ENCODE assay signal across 8 cellular contexts in the genomic region with DNA sequence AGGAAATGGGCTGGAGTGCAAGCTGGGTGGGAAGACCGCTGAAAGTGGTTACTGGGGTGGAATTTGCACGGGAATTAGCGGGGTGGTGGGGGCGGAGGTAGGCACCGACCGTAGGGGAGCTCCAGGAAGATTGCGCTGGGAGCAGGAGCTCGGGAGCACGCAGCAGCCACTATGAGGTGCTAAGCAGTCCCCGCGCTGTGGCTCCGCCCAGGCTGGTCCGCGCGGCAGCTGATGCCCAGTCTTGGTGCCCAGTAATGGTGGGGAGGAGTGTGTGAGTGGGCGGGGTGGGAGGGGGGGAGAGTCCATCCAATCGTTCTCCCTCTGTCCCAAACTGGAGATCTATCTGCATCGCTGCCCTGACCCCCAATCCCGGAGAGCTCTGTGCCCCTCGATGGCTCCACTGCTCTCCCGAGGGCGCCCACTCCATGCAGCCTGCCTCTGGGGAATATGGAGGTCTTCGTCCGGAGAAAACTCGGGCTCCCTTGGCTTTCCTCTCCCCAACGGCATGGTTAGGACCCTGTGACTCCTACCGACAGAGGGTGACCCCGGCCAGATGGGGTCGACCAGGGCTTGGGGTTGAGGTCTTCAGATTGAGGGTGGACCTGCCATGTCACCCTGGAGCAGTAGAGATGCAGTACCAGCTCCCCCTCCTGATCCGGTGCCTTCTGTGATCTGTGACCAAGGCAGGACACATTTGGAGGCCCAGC. TPM values are rescaled to one million over a fixed set of nuclear protein-coding genes. Genes with fewer than 3 reads are reported as not detected.
DNase-seq lines count a peak whose midpoint lies in the region; ATAC-seq, FAIRE-seq and TF ChIP-seq lines count a peak whose summit lies in the region.
"Had no signal": no experiment of that assay in that cellular context is flagged by ENCODE, and none has a peak within 500 bp of the region (broad histone marks: within the 10 kb centered on the region; RNA-seq: fewer than 3 reads in every experiment).

No MANE protein-coding gene starts in this region.

- H3K79me2 ChIP-seq in KMS-11 (ENCODE audit: insufficient read depth, low read depth), result no peaks in the 10 kb centered on the region
- no peaks in the 10 kb centered on the region for H3K79me2 ChIP-seq in HepG2 (ENCODE audit: insufficient read depth, low read length)

- H3K9me3 ChIP-seq in body of pancreas, result no peaks in the 10 kb centered on the region
- no peaks in the 10 kb centered on the region for H3K9me3 ChIP-seq in HepG2 (ENCODE audit: low read length)
- no peaks in the 10 kb centered on the region for H3K9me3 ChIP-seq in stomach

- H2AFZ ChIP-seq in KMS-11 (ENCODE audit: low read depth), result no peak overlapping the region; the same call in 1 of the 2 replicates
- no peak overlapping the region for H2AFZ ChIP-seq in HepG2 (ENCODE audit: low read length)

- no TSS peak for BruUV-seq in HepG2 (replicated peaks; lab: Mats Ljungman, UMichigan)

- in situ Hi-C loops in HepG2 (cut with HindIII; ENCODE audit: extremely low pct_ligation_motif_present, low pct_unique_long_range_greater_than_20kb), result loop anchor here (5.0 kb wide), 1 partner anchor 65 kb away; no protein-coding TSS in a partner anchor

- H3K4me1 ChIP-seq in KMS-11 (ENCODE audit: low read depth, poor library complexity, severe bottlenecking), result peaks cover 27% of the 10 kb centered on the region
- peaks cover 14% of the 10 kb centered on the region for H3K4me1 ChIP-seq in body of pancreas
- peaks cover 19% of the 10 kb centered on the region for H3K4me1 ChIP-seq in HepG2 (ENCODE audit: insufficient read depth, low read length)
- H3K4me1 ChIP-seq in stomach, result peaks cover 14 to 38% (median 20%) of the 10 kb centered on the region in 4 donors

- H3K27ac ChIP-seq in KMS-11 (peak overlapping the region; percentile 61), body of pancreas (peak overlapping the region in 3 of 4 donors; percentile 42 to 57 (median 52)), HepG2 (ENCODE audit: extremely low read length, insufficient read depth, low read length) (no peak overlapping the region), stomach (peak overlapping the region; percentile 2 to 85 (median 78))

- H3K27me3 ChIP-seq in KMS-11 (ENCODE audit: insufficient read depth, low read depth) (no peaks in the 10 kb centered on the region), body of pancreas (no peaks in the 10 kb centered on the region), HepG2 (ENCODE audit: control insufficient read depth in 1 of 2, insufficient read depth in 2 of 2, low read length in 2 of 2) (no peaks in the 10 kb centered on the region), stomach (no peaks in the 10 kb centered on the region)

- ATAC-seq in body of pancreas (peak; percentile 39), HepG2 (no peak), HG02678 (IDR thresholded peaks at IDR 0.05; ENCODE audit: unreplicated experiment) (no peak)

- POLR2A ChIA-PET in HepG2 (lab: Yijun Ruan, JAX), result interaction anchor here (1.1 to 29.5 kb wide), 9 partner anchors 9 to 398 kb away, joined by 3 to 1422 read pairs (median 10); partner anchors contain the start of genes PIGT, SDC4 and SYS1

- intact Hi-C loops in body of pancreas (cut with DNase I) (no loop called here), HepG2 (cut with micrococcal nuclease; ENCODE audit: unreplicated experiment) (no loop called here), stomach (cut with DNase I; ENCODE audit: low total_unique reads) (no loop called here)

- H3K4me2 ChIP-seq in KMS-11 (peak overlapping the region; percentile 41), HepG2 (ENCODE audit: low read depth, low read length) (no peak overlapping the region)

- TF ChIP-seq EP300 in HepG2 (IDR thresholded peaks at IDR 0.05; ENCODE audit: low read depth in 2 of 2, low read length in 2 of 2) (no peak), HepG2 (CRISPR knock-in tag; IDR thresholded peaks at IDR 0.05; ENCODE audit: borderline replicate concordance) (no peak), stomach (IDR thresholded peaks at IDR 0.05) (no peak)

- no peaks in the 10 kb centered on the region for H3K36me3 ChIP-seq in KMS-11 (ENCODE audit: insufficient read depth)
- H3K36me3 ChIP-seq in body of pancreas (replicated peaks in 1 of 2; ENCODE audit: insufficient read depth in 1 of 2, low read depth in 2 of 2), result no peaks in the 10 kb centered on the region
- peaks cover 5 to 8% of the 10 kb centered on the region in 2 experiments for H3K36me3 ChIP-seq in HepG2 (replicated peaks in 1 of 2; ENCODE audit: control insufficient read depth in 1 of 2, insufficient read depth in 2 of 2, low read length in 2 of 2)
- peaks cover 3 to 28% (median 18%) of the 10 kb centered on the region in 4 donors for H3K36me3 ChIP-seq in stomach

- no peak for TF ChIP-seq CTCF in KMS-11 (conservative IDR thresholded peaks at IDR 0.05; ENCODE audit: low read depth, low read length)
- TF ChIP-seq CTCF in body of pancreas (IDR thresholded peaks at IDR 0.05), result no peak
- no peak for TF ChIP-seq CTCF in HepG2 (CRISPR knock-in tag; IDR thresholded peaks at IDR 0.05)
- no peak for TF ChIP-seq CTCF in stomach (IDR thresholded peaks at IDR 0.05)

- peak overlapping the region; percentile 58; the same call in 1 of the 2 replicates for H3K9ac ChIP-seq in KMS-11
- H3K9ac ChIP-seq in HepG2 (ENCODE audit: insufficient read depth, low read depth, low read length), result no peak overlapping the region

- TF ChIP-seq POLR2A in body of pancreas (IDR thresholded peaks at IDR 0.05) (no peak), HepG2 (IDR thresholded peaks at IDR 0.05; ENCODE audit: insufficient read depth in 1 of 2, low read depth in 2 of 2, low read length in 2 of 2) (no peak), stomach (IDR thresholded peaks at IDR 0.05) (no peak)

- 45 to 53% methylated on average over 16 to 27 of the region's 30 CpGs for WGBS in body of pancreas, 2 donors
- 94% methylated on average over 29 of the region's 30 CpGs for WGBS in HepG2 (ENCODE audit: low lambda C conversion rate)
- WGBS in stomach, 5 donors, result 33 to 49% (median 41%) methylated on average over 26 to 30 of the region's 30 CpGs

- H4K20me1 ChIP-seq in KMS-11 (ENCODE audit: insufficient read depth), result no peaks in the 10 kb centered on the region
- H4K20me1 ChIP-seq in HepG2 (ENCODE audit: insufficient read depth, low read length), result no peaks in the 10 kb centered on the region

- CTCF ChIA-PET in HepG2 (lab: Yijun Ruan, JAX; ENCODE audit: low intra/inter-chr PET ratio, low total read pairs), result interaction anchor here (1.2 to 1.9 kb wide), 2 partner anchors 53 to 64 kb away, joined by 6 to 32 read pairs; no protein-coding TSS in a partner anchor

- DNase-seq in body of pancreas, result peak in 2 of 4 donors; percentile 44 to 49
- DNase-seq in HepG2 (ENCODE audit: low spot score), result no peak
- DNase-seq in stomach, result no peak
- DNase-seq in central memory CD4-positive, alpha-beta T cell, result no peak
- no peak for DNase-seq in activated CD4-positive, alpha-beta T cell treated with anti-CD3 and anti-CD28 coated beads, Interleukin-2, amount 50 U/mL, for 4 hours

- FAIRE-seq in HepG2 (lab: Jason Lieb, UNC), result no peak
- FAIRE-seq: islet of Langerhans had no signal

- H3K4me3 ChIP-seq in KMS-11 (IDR thresholded peaks at IDR 0.05; ENCODE audit: insufficient read depth, low read depth, low read length), result no peak overlapping the region
- no peak overlapping the region for H3K4me3 ChIP-seq in body of pancreas
- H3K4me3 ChIP-seq in HepG2 (replicated peaks in 1 of 3; ENCODE audit: insufficient read depth in 1 of 3, low read depth in 2 of 3, low read length in 3 of 3), result no peak overlapping the region
- peak overlapping the region; percentile 45 to 52 (median 50) for H3K4me3 ChIP-seq in stomach

- no peak for TF ChIP-seq RAD21 in HepG2 (CRISPR knock-in tag; IDR thresholded peaks at IDR 0.05)

RNA-seq across cellular contexts. Expression of gene TP53TG5, which starts 5.3 kb away (rescaled TPM):
- not detected for total RNA-seq in body of pancreas
- not detected in 2 replicates for total RNA-seq in HepG2 (2016; rRNA removed; fragmentation: Illumina TruSeq; extraction: Trizol)
- total RNA-seq in HepG2 (2016; cell fraction: cytosol; rRNA removed; fragmentation: Illumina TruSeq; extraction: Trizol; ENCODE audit: low read depth), result not detected in 2 replicates
- total RNA-seq in HepG2 (2016; cell fraction: insoluble cytoplasmic fraction; rRNA removed; fragmentation: Illumina TruSeq; extraction: Trizol), result not detected in 2 replicates
- not detected in 2 replicates for total RNA-seq in HepG2 (2016; cell fraction: membrane; rRNA removed; fragmentation: Illumina TruSeq; extraction: Trizol)
- not detected in 2 replicates for total RNA-seq in HepG2 (2016; cell fraction: nucleus; rRNA removed; fragmentation: Illumina TruSeq; extraction: Trizol)
- 0.11 TPM in 1 of 2 replicates, not detected in the other for polyA plus RNA-seq in HepG2 (2011; rRNA removed)
- polyA plus RNA-seq in HepG2 (2011; cell fraction: cytosol; rRNA removed), result not detected in 2 replicates
- polyA plus RNA-seq in HepG2 (2011; cell fraction: nucleus; rRNA removed), result not detected in 2 replicates
- 0.32 and 0.45 TPM in 2 replicates for polyA plus RNA-seq in HepG2 (2012)
- not detected in 2 replicates for polyA plus RNA-seq in HepG2 (2016; cell fraction: cytosol; fragmentation: Illumina TruSeq; extraction: Trizol; ENCODE audit: low read depth)
- not detected in 2 replicates for polyA plus RNA-seq in HepG2 (2016; cell fraction: insoluble cytoplasmic fraction; fragmentation: Illumina TruSeq; extraction: Trizol; ENCODE audit: low read depth)
- not detected in 2 replicates for polyA plus RNA-seq in HepG2 (2016; cell fraction: membrane; fragmentation: Illumina TruSeq; extraction: Trizol; ENCODE audit: low read depth)
- not detected in 2 replicates for polyA plus RNA-seq in HepG2 (2016; cell fraction: nucleus; fragmentation: Illumina TruSeq; extraction: Trizol; ENCODE audit: insufficient read depth, low read depth)
- not detected in 2 replicates for polyA minus RNA-seq in HepG2 (2011; rRNA and poly(A)+ RNA removed; ENCODE audit: low replicate concordance)
- not detected in 2 replicates for polyA minus RNA-seq in HepG2 (2011; cell fraction: cytosol; rRNA and poly(A)+ RNA removed)
- not detected in 2 replicates for polyA minus RNA-seq in HepG2 (2011; cell fraction: nucleus; rRNA and poly(A)+ RNA removed)
- total RNA-seq in stomach, result not detected
- polyA plus RNA-seq in stomach, result under 1 TPM in 2 of 3 donors, not detected in 1; 0.12 to 0.33 TPM

RNA-seq across cellular contexts. Expression of gene SYS1, which starts 9.8 kb away (rescaled TPM):
- 10 to 100 TPM; 14.2 to 15.3 TPM for total RNA-seq in body of pancreas
- 22.0 and 38.3 TPM in 2 replicates for total RNA-seq in HepG2 (2016; rRNA removed; fragmentation: Illumina TruSeq; extraction: Trizol)
- total RNA-seq in HepG2 (2016; cell fraction: cytosol; rRNA removed; fragmentation: Illumina TruSeq; extraction: Trizol; ENCODE audit: low read depth), result 17.7 and 19.7 TPM in 2 replicates
- total RNA-seq in HepG2 (2016; cell fraction: insoluble cytoplasmic fraction; rRNA removed; fragmentation: Illumina TruSeq; extraction: Trizol), result 22.2 and 38.4 TPM in 2 replicates
- 35.6 and 38.6 TPM in 2 replicates for total RNA-seq in HepG2 (2016; cell fraction: membrane; rRNA removed; fragmentation: Illumina TruSeq; extraction: Trizol)
- total RNA-seq in HepG2 (2016; cell fraction: nucleus; rRNA removed; fragmentation: Illumina TruSeq; extraction: Trizol), result 39.9 and 40.9 TPM in 2 replicates
- 65.6 and 75.9 TPM in 2 replicates for polyA plus RNA-seq in HepG2 (2011; rRNA removed)
- polyA plus RNA-seq in HepG2 (2011; cell fraction: cytosol; rRNA removed), result 66.7 and 88.3 TPM in 2 replicates
- 46.0 and 49.6 TPM in 2 replicates for polyA plus RNA-seq in HepG2 (2011; cell fraction: nucleus; rRNA removed)
- 22.5 and 24.8 TPM in 2 replicates for polyA plus RNA-seq in HepG2 (2012)
- polyA plus RNA-seq in HepG2 (2016; cell fraction: cytosol; fragmentation: Illumina TruSeq; extraction: Trizol; ENCODE audit: low read depth), result 16.5 and 19.7 TPM in 2 replicates
- 24.3 and 27.0 TPM in 2 replicates for polyA plus RNA-seq in HepG2 (2016; cell fraction: insoluble cytoplasmic fraction; fragmentation: Illumina TruSeq; extraction: Trizol; ENCODE audit: low read depth)
- 29.1 and 31.7 TPM in 2 replicates for polyA plus RNA-seq in HepG2 (2016; cell fraction: membrane; fragmentation: Illumina TruSeq; extraction: Trizol; ENCODE audit: low read depth)
- polyA plus RNA-seq in HepG2 (2016; cell fraction: nucleus; fragmentation: Illumina TruSeq; extraction: Trizol; ENCODE audit: insufficient read depth, low read depth), result 41.1 and 42.9 TPM in 2 replicates
- polyA minus RNA-seq in HepG2 (2011; rRNA and poly(A)+ RNA removed; ENCODE audit: low replicate concordance), result 127 and 240 TPM in 2 replicates
- polyA minus RNA-seq in HepG2 (2011; cell fraction: cytosol; rRNA and poly(A)+ RNA removed), result 35.0 and 40.9 TPM in 2 replicates
- polyA minus RNA-seq in HepG2 (2011; cell fraction: nucleus; rRNA and poly(A)+ RNA removed), result 56.0 and 62.5 TPM in 2 replicates
- 100 to 1,000 TPM in 1 of 5 donors, 10 to 100 TPM in 4; 16.0 to 119 (median 25.1) TPM for total RNA-seq in stomach
- polyA plus RNA-seq in stomach, result 10 to 100 TPM; 11.2 to 19.7 (median 18.8) TPM

RNA-seq across cellular contexts. Expression of gene SDC4, which starts 24.6 kb away (rescaled TPM):
- 10 to 100 TPM; 62.0 to 97.6 TPM for total RNA-seq in body of pancreas
- total RNA-seq in HepG2 (2016; rRNA removed; fragmentation: Illumina TruSeq; extraction: Trizol), result 36.0 and 65.1 TPM in 2 replicates
- total RNA-seq in HepG2 (2016; cell fraction: cytosol; rRNA removed; fragmentation: Illumina TruSeq; extraction: Trizol; ENCODE audit: low read depth), result 6.2 and 6.3 TPM in 2 replicates
- 34.4 and 64.3 TPM in 2 replicates for total RNA-seq in HepG2 (2016; cell fraction: insoluble cytoplasmic fraction; rRNA removed; fragmentation: Illumina TruSeq; extraction: Trizol)
- total RNA-seq in HepG2 (2016; cell fraction: membrane; rRNA removed; fragmentation: Illumina TruSeq; extraction: Trizol), result 21.2 and 23.6 TPM in 2 replicates
- 61.5 and 66.3 TPM in 2 replicates for total RNA-seq in HepG2 (2016; cell fraction: nucleus; rRNA removed; fragmentation: Illumina TruSeq; extraction: Trizol)
- 49.0 and 67.2 TPM in 2 replicates for polyA plus RNA-seq in HepG2 (2011; rRNA removed)
- polyA plus RNA-seq in HepG2 (2011; cell fraction: cytosol; rRNA removed), result 51.5 and 81.1 TPM in 2 replicates
- 16.0 and 26.7 TPM in 2 replicates for polyA plus RNA-seq in HepG2 (2011; cell fraction: nucleus; rRNA removed)
- polyA plus RNA-seq in HepG2 (2012), result 44.1 and 51.7 TPM in 2 replicates
- 5.0 TPM in 2 replicates for polyA plus RNA-seq in HepG2 (2016; cell fraction: cytosol; fragmentation: Illumina TruSeq; extraction: Trizol; ENCODE audit: low read depth)
- 33.1 and 34.5 TPM in 2 replicates for polyA plus RNA-seq in HepG2 (2016; cell fraction: insoluble cytoplasmic fraction; fragmentation: Illumina TruSeq; extraction: Trizol; ENCODE audit: low read depth)
- 13.3 and 15.5 TPM in 2 replicates for polyA plus RNA-seq in HepG2 (2016; cell fraction: membrane; fragmentation: Illumina TruSeq; extraction: Trizol; ENCODE audit: low read depth)
- 86.0 and 86.3 TPM in 2 replicates for polyA plus RNA-seq in HepG2 (2016; cell fraction: nucleus; fragmentation: Illumina TruSeq; extraction: Trizol; ENCODE audit: insufficient read depth, low read depth)
- 33.3 and 94.7 TPM in 2 replicates for polyA minus RNA-seq in HepG2 (2011; rRNA and poly(A)+ RNA removed; ENCODE audit: low replicate concordance)
- 68.1 and 88.6 TPM in 2 replicates for polyA minus RNA-seq in HepG2 (2011; cell fraction: cytosol; rRNA and poly(A)+ RNA removed)
- 15.1 and 31.3 TPM in 2 replicates for polyA minus RNA-seq in HepG2 (2011; cell fraction: nucleus; rRNA and poly(A)+ RNA removed)
- total RNA-seq in stomach, result 100 to 1,000 TPM in 2 of 5 donors, 10 to 100 TPM in 3; 27.4 to 343 (median 81.4) TPM
- 10 to 100 TPM; 29.6 to 97.3 (median 78.8) TPM for polyA plus RNA-seq in stomach

RNA-seq across cellular contexts. Expression of gene DBNDD2, which starts 35.3 kb away (rescaled TPM):
- 10 to 100 TPM; 10.5 to 20.5 TPM for total RNA-seq in body of pancreas
- total RNA-seq in HepG2 (2016; rRNA removed; fragmentation: Illumina TruSeq; extraction: Trizol), result 16.7 and 19.6 TPM in 2 replicates
- 27.1 and 31.8 TPM in 2 replicates for total RNA-seq in HepG2 (2016; cell fraction: cytosol; rRNA removed; fragmentation: Illumina TruSeq; extraction: Trizol; ENCODE audit: low read depth)
- total RNA-seq in HepG2 (2016; cell fraction: insoluble cytoplasmic fraction; rRNA removed; fragmentation: Illumina TruSeq; extraction: Trizol), result 17.0 and 18.9 TPM in 2 replicates
- 37.0 and 42.3 TPM in 2 replicates for total RNA-seq in HepG2 (2016; cell fraction: membrane; rRNA removed; fragmentation: Illumina TruSeq; extraction: Trizol)
- 9.4 and 9.5 TPM in 2 replicates for total RNA-seq in HepG2 (2016; cell fraction: nucleus; rRNA removed; fragmentation: Illumina TruSeq; extraction: Trizol)
- polyA plus RNA-seq in HepG2 (2011; rRNA removed), result 47.6 and 50.4 TPM in 2 replicates
- polyA plus RNA-seq in HepG2 (2011; cell fraction: cytosol; rRNA removed), result 44.5 and 55.5 TPM in 2 replicates
- polyA plus RNA-seq in HepG2 (2011; cell fraction: nucleus; rRNA removed), result 18.6 and 25.0 TPM in 2 replicates
- polyA plus RNA-seq in HepG2 (2012), result 22.6 and 31.0 TPM in 2 replicates
- 59.2 and 64.6 TPM in 2 replicates for polyA plus RNA-seq in HepG2 (2016; cell fraction: cytosol; fragmentation: Illumina TruSeq; extraction: Trizol; ENCODE audit: low read depth)
- polyA plus RNA-seq in HepG2 (2016; cell fraction: insoluble cytoplasmic fraction; fragmentation: Illumina TruSeq; extraction: Trizol; ENCODE audit: low read depth), result 33.0 and 35.8 TPM in 2 replicates
- polyA plus RNA-seq in HepG2 (2016; cell fraction: membrane; fragmentation: Illumina TruSeq; extraction: Trizol; ENCODE audit: low read depth), result 58.6 and 59.9 TPM in 2 replicates
- polyA plus RNA-seq in HepG2 (2016; cell fraction: nucleus; fragmentation: Illumina TruSeq; extraction: Trizol; ENCODE audit: insufficient read depth, low read depth), result 22.2 and 26.4 TPM in 2 replicates
- 9.7 and 31.5 TPM in 2 replicates for polyA minus RNA-seq in HepG2 (2011; rRNA and poly(A)+ RNA removed; ENCODE audit: low replicate concordance)
- 4.8 and 11.1 TPM in 2 replicates for polyA minus RNA-seq in HepG2 (2011; cell fraction: cytosol; rRNA and poly(A)+ RNA removed)
- polyA minus RNA-seq in HepG2 (2011; cell fraction: nucleus; rRNA and poly(A)+ RNA removed), result 4.0 and 11.1 TPM in 2 replicates
- total RNA-seq in stomach, result 100 to 1,000 TPM in 1 of 5 donors, 10 to 100 TPM in 4; 10.6 to 131 (median 51.3) TPM
- polyA plus RNA-seq in stomach, result 10 to 100 TPM; 55.6 to 90.7 (median 77.6) TPM

RNA-seq across cellular contexts. Expression of gene PIGT, which starts 43.1 kb away (rescaled TPM):
- total RNA-seq in body of pancreas, result 10 to 100 TPM; 38.6 to 50.3 TPM
- 26.4 and 65.9 TPM in 2 replicates for total RNA-seq in HepG2 (2016; rRNA removed; fragmentation: Illumina TruSeq; extraction: Trizol)
- 16.2 and 16.8 TPM in 2 replicates for total RNA-seq in HepG2 (2016; cell fraction: cytosol; rRNA removed; fragmentation: Illumina TruSeq; extraction: Trizol; ENCODE audit: low read depth)
- total RNA-seq in HepG2 (2016; cell fraction: insoluble cytoplasmic fraction; rRNA removed; fragmentation: Illumina TruSeq; extraction: Trizol), result 26.3 and 65.1 TPM in 2 replicates
- total RNA-seq in HepG2 (2016; cell fraction: membrane; rRNA removed; fragmentation: Illumina TruSeq; extraction: Trizol), result 26.4 and 29.9 TPM in 2 replicates
- 64.4 and 84.9 TPM in 2 replicates for total RNA-seq in HepG2 (2016; cell fraction: nucleus; rRNA removed; fragmentation: Illumina TruSeq; extraction: Trizol)
- polyA plus RNA-seq in HepG2 (2011; rRNA removed), result 74.1 and 85.7 TPM in 2 replicates
- polyA plus RNA-seq in HepG2 (2011; cell fraction: cytosol; rRNA removed), result 37.8 and 44.8 TPM in 2 replicates
- 94.4 and 98.4 TPM in 2 replicates for polyA plus RNA-seq in HepG2 (2011; cell fraction: nucleus; rRNA removed)
- polyA plus RNA-seq in HepG2 (2012), result 62.3 and 63.6 TPM in 2 replicates
- 22.0 and 26.6 TPM in 2 replicates for polyA plus RNA-seq in HepG2 (2016; cell fraction: cytosol; fragmentation: Illumina TruSeq; extraction: Trizol; ENCODE audit: low read depth)
- 39.8 and 50.9 TPM in 2 replicates for polyA plus RNA-seq in HepG2 (2016; cell fraction: insoluble cytoplasmic fraction; fragmentation: Illumina TruSeq; extraction: Trizol; ENCODE audit: low read depth)
- 33.2 and 33.6 TPM in 2 replicates for polyA plus RNA-seq in HepG2 (2016; cell fraction: membrane; fragmentation: Illumina TruSeq; extraction: Trizol; ENCODE audit: low read depth)
- 167 and 168 TPM in 2 replicates for polyA plus RNA-seq in HepG2 (2016; cell fraction: nucleus; fragmentation: Illumina TruSeq; extraction: Trizol; ENCODE audit: insufficient read depth, low read depth)
- polyA minus RNA-seq in HepG2 (2011; rRNA and poly(A)+ RNA removed; ENCODE audit: low replicate concordance), result 86.1 and 91.5 TPM in 2 replicates
- polyA minus RNA-seq in HepG2 (2011; cell fraction: cytosol; rRNA and poly(A)+ RNA removed), result 35.9 and 37.0 TPM in 2 replicates
- polyA minus RNA-seq in HepG2 (2011; cell fraction: nucleus; rRNA and poly(A)+ RNA removed), result 68.5 and 79.2 TPM in 2 replicates
- total RNA-seq in stomach, result 100 to 1,000 TPM in 2 of 5 donors, 10 to 100 TPM in 3; 22.6 to 137 (median 87.2) TPM
- 10 to 100 TPM; 30.5 to 72.5 (median 45.0) TPM for polyA plus RNA-seq in stomach

Comparison
In these comparisons a context has a peak if more than half of its experiments do, and no peak if none do; other contexts are left out.
1. H3K4me3 ChIP-seq: peak in stomach (4 of 4); none in KMS-11 (single experiment), body of pancreas (0 of 2) and HepG2 (0 of 3).